In the genomic region with DNA sequence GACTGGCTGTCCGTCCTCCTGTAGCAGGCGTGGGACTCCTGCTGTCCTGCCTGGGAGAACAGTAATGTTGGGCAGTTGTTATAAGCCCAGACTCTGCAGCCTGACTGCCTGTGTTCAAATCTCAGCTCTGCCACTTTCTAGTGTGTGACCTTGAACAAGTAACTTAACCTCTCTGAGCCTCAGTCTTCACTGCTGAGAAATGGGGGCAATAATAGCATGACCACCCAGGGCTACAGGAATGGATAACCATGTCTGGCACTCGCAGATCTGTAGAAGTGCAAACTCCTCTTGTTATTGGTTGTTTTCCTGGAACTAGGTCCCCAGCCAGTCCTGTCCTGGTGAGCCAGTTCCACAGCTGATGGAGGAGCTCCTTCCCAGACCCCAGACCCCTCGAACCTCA, we compare ENCODE assay signal across 1 cellular context.
TF ChIP-seq lines count a peak whose summit lies in the region.

No MANE protein-coding gene starts in this region.

TF ChIP-seq in A549, 52 proteins besides CTCF, POLR2A, EP300 and RAD21 (continued from another document):
- peak; percentile 60; the same call in 1 of the 2 replicates for TF ChIP-seq ESRRA (IDR thresholded peaks at IDR 0.05; ENCODE audit: borderline replicate concordance, low read length)
- TF ChIP-seq FOSB (CRISPR knock-in tag; IDR thresholded peaks at IDR 0.05): no peak
